In the genomic region with DNA sequence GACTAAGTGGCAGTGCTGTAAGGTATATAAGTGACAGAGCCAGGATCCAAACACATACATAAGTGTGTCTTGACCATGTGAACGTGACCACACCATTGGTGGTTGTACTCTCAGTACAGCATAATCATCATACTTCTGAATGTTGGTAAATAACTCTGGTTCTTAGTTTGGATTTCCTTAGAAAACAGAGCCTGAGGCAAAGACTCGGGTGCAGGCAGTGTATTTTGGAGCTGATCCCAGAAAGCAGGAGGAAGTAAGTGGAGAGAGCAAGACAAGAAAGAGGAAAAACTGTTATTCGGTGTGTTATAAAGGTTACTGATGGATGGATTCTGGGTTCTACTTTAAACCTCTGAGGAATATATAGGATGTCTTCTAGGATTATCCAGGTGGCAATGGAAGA, we compare ENCODE assay signal across 13 cellular contexts.
"Had no signal": no experiment of that assay in that cellular context is flagged by ENCODE, and none has a peak within 500 bp of the region (broad histone marks: within the 10 kb centered on the region; RNA-seq: fewer than 3 reads in every experiment).

No MANE protein-coding gene starts in this region.

- H3K4me1 ChIP-seq: sigmoid colon had no signal

- DNase-seq: activated CD4-positive, alpha-beta T cell treated with anti-CD3 and anti-CD28 coated beads, Interleukin-2, amount 50 U/mL, for 4 hours; activated effector memory CD4-positive, alpha-beta T cell treated with anti-CD3 and anti-CD28 coated beads, Interleukin-2, amount 50 U/mL, for 16 hours; activated T-cell treated with anti-CD3 and anti-CD28 coated beads, Interleukin-2, amount 50 U/mL, for 24 hours; effector CD4-positive, alpha-beta T cell; left cardiac atrium; mucosa of descending colon; naive thymus-derived CD8-positive, alpha-beta T cell; nucleus accumbens; sigmoid colon; stimulated activated CD4-positive, alpha-beta T cell treated with anti-CD3 and anti-CD28 coated beads, Interleukin-12 subunit alpha, Interleukin-12 subunit beta, amount 100 ng/mL, for 4 hours; stimulated activated naive CD4-positive, alpha-beta T cell treated with Interleukin-2 at 50 U/mL for 16 hours; T-helper 2 cell; trophoblast cell had no signal

- H3K9me3 ChIP-seq: mucosa of descending colon, sigmoid colon had no signal

- ATAC-seq: left cardiac atrium; mucosa of descending colon; naive thymus-derived CD8-positive, alpha-beta T cell had no signal

- H3K36me3 ChIP-seq: sigmoid colon had no signal

- H3K27ac ChIP-seq: sigmoid colon had no signal

- H3K4me3 ChIP-seq: mucosa of descending colon, sigmoid colon had no signal

- H3K27me3 ChIP-seq: sigmoid colon had no signal
